In genomic region chr14:36726128-36726527, GRCh38 we compare ENCODE assay signal across 8 cellular contexts.
"Had no signal": no experiment of that assay in that cellular context is flagged by ENCODE, and none has a peak within 500 bp of the region (broad histone marks: within the 10 kb centered on the region; RNA-seq: fewer than 3 reads in every experiment).

No MANE protein-coding gene starts in this region.

- H3K9ac ChIP-seq: GM23248 had no signal

- H3K27ac ChIP-seq: GM23248, HL-60 had no signal

- H2AFZ ChIP-seq: GM23248 had no signal

- ATAC-seq: HCT116 had no signal

- DNase-seq: GM23248, GOT3, H7, HFFc6, IMR-90 had no signal

- H3K9me3 ChIP-seq: HAP-1 had no signal

- H3K4me1 ChIP-seq: HAP-1 had no signal

- H3K4me3 ChIP-seq: GM23248, HAP-1 had no signal

- H3K36me3 ChIP-seq: HAP-1 had no signal
